In the genomic region with DNA sequence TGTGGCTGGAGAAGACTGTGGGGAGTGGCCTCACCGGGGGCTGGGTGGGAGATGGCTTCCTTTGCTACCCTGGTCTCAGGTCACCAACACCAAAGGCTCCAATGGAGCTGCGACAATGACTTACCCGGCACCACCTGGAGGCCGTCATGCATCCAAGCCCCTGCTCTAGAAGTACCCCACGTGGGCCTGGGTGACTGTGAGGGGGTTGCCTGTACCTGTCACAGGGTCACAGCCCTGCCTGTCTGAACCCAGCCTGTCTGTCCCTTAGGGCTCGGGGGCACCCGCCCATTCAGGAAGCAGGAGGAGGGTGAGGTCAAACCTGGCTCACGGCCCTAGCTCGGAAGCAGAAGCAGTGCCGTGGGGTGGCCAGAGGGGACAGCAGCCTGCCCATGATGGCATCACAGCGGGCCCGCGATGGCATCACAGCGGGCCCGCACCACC, we compare ENCODE assay signal across 8 cellular contexts. TPM values are rescaled to one million over a fixed set of nuclear protein-coding genes. Genes with fewer than 3 reads are reported as not detected.
A peak's percentile ranks its signal among the peaks of the same experiment; 100 is the strongest.
DNase-seq lines count a peak whose midpoint lies in the region; ATAC-seq and TF ChIP-seq lines count a peak whose summit lies in the region.

No MANE protein-coding gene starts in this region.

- H3F3A ChIP-seq in GM23248 (ENCODE audit: insufficient read depth) (peaks cover 6% of the 10 kb centered on the region), SK-N-SH (replicated peaks; ENCODE audit: insufficient read depth) (peaks cover 22% of the 10 kb centered on the region)

- intact Hi-C loops in activated T-helper 1 cell treated with anti-CD3 and anti-CD28 coated beads, Interleukin-12 subunit alpha, Interleukin-12 subunit beta, Interleukin-2, Interleukin-4 antibody, amounts not matched to agents 30 ng/mL and 10 ng/mL and 1 ng/mL, durations not matched to agents 14 hours and 24 hours and 36 hours (cut with micrococcal nuclease), result loop anchor here (1.0 kb wide), 4 partner anchors 49 to 87 kb away; no protein-coding TSS in a partner anchor

- POLR2A ChIA-PET in SK-N-SH (lab: Yijun Ruan, JAX), result interaction anchor here (0.6 kb wide), 1 partner anchor 15 kb away, joined by 3 read pairs; no protein-coding TSS in a partner anchor

- no peak for TF ChIP-seq EP300 in SK-N-SH (IDR thresholded peaks at IDR 0.05; ENCODE audit: borderline replicate concordance in 1 of 2, low read depth in 1 of 2, low read length in 1 of 2)

- H3K4me2 ChIP-seq in GM23248 (ENCODE audit: unreplicated experiment) (peak overlapping the region; percentile 19), hepatocyte (no peak overlapping the region), SK-N-SH (no peak overlapping the region)

- in situ Hi-C loops in GM23248 (cut with MboI), result no loop called here

- H3K27me3 ChIP-seq in GM23248 (replicated peaks; ENCODE audit: insufficient read depth), result no peaks in the 10 kb centered on the region
- no peaks in the 10 kb centered on the region for H3K27me3 ChIP-seq in hepatocyte
- H3K27me3 ChIP-seq in SK-N-SH (ENCODE audit: insufficient read depth), result no peaks in the 10 kb centered on the region

- peak overlapping the region; percentile 67 for H3K9ac ChIP-seq in GM23248
- no peak overlapping the region for H3K9ac ChIP-seq in SK-N-SH

- H4K20me1 ChIP-seq in GM23248 (ENCODE audit: insufficient read depth) (no peaks in the 10 kb centered on the region), hepatocyte (ENCODE audit: insufficient read depth, poor library complexity, severe bottlenecking) (no peaks in the 10 kb centered on the region), SK-N-SH (ENCODE audit: insufficient read depth) (no peaks in the 10 kb centered on the region)

- DNase-seq in GM23248, result peak; percentile 31
- DNase-seq in activated T-helper 1 cell treated with anti-CD3 and anti-CD28 coated beads, Interleukin-12 subunit alpha, Interleukin-12 subunit beta, Interleukin-2, Interleukin-4 antibody, amounts not matched to agents 30 ng/mL and 10 ng/mL and 1 ng/mL, durations not matched to agents 14 hours and 24 hours and 36 hours (ENCODE audit: low spot score), result no peak
- no peak for DNase-seq in hepatocyte (ENCODE audit: low spot score)
- DNase-seq in stimulated activated effector memory CD8-positive, alpha-beta T cell treated with anti-CD3 and anti-CD28 coated beads, Interleukin-12 subunit alpha, Interleukin-12 subunit beta, amount 100 ng/mL, for 72 hours (ENCODE audit: low spot score in 2 of 2), result peak in 1 of 2 donors; percentile 49
- DNase-seq in NCI-H526 treated with DMSO at 0.1 percent for 48 hours (lab: John Stamatoyannopoulos, UW), result no peak
- no peak for DNase-seq in NCI-H446 treated with DMSO at 0.1 percent for 48 hours (lab: John Stamatoyannopoulos, UW)
- no peak for DNase-seq in SK-N-SH

- no peak overlapping the region for H3K4me3 ChIP-seq in GM23248
- no peak overlapping the region for H3K4me3 ChIP-seq in hepatocyte
- H3K4me3 ChIP-seq in SK-N-SH (ENCODE audit: low read depth in 2 of 2, low read length in 1 of 2), result no peak overlapping the region

- H2AFZ ChIP-seq in GM23248 (peak overlapping the region; percentile 63), hepatocyte (no peak overlapping the region), SK-N-SH (ENCODE audit: low read depth) (no peak overlapping the region; the same call in 1 of the 2 replicates)

- peak overlapping the region; percentile 72 for H3K27ac ChIP-seq in GM23248
- peak overlapping the region; percentile 84 for H3K27ac ChIP-seq in hepatocyte
- H3K27ac ChIP-seq in SK-N-SH (ENCODE audit: low read depth in 2 of 2, low read length in 1 of 2), result peak overlapping the region in 1 of 2 experiments; percentile 89; a peak in 2 of 4 replicates

- H3K9me3 Mint-ChIP-seq in activated T-helper 1 cell treated with anti-CD3 and anti-CD28 coated beads, Interleukin-12 subunit alpha, Interleukin-12 subunit beta, Interleukin-2, Interleukin-4 antibody, amounts not matched to agents 30 ng/mL and 10 ng/mL and 1 ng/mL, durations not matched to agents 14 hours and 24 hours and 36 hours, result no peaks in the 10 kb centered on the region
- H3K9me3 Mint-ChIP-seq in stimulated activated effector memory CD8-positive, alpha-beta T cell treated with anti-CD3 and anti-CD28 coated beads, Interleukin-12 subunit alpha, Interleukin-12 subunit beta, amount 100 ng/mL, for 72 hours, result no peaks in the 10 kb centered on the region

- H3K79me2 ChIP-seq in GM23248 (ENCODE audit: insufficient read depth), result no peaks in the 10 kb centered on the region
- H3K79me2 ChIP-seq in hepatocyte, result no peaks in the 10 kb centered on the region
- H3K79me2 ChIP-seq in SK-N-SH (ENCODE audit: insufficient read depth), result no peaks in the 10 kb centered on the region

- peak overlapping the region; percentile 73 for H3K27ac Mint-ChIP-seq in activated T-helper 1 cell treated with anti-CD3 and anti-CD28 coated beads, Interleukin-12 subunit alpha, Interleukin-12 subunit beta, Interleukin-2, Interleukin-4 antibody, amounts not matched to agents 30 ng/mL and 10 ng/mL and 1 ng/mL, durations not matched to agents 14 hours and 24 hours and 36 hours
- peak overlapping the region; percentile 84 for H3K27ac Mint-ChIP-seq in stimulated activated effector memory CD8-positive, alpha-beta T cell treated with anti-CD3 and anti-CD28 coated beads, Interleukin-12 subunit alpha, Interleukin-12 subunit beta, amount 100 ng/mL, for 72 hours

- peaks cover 1% of the 10 kb centered on the region for H3K27me3 Mint-ChIP-seq in activated T-helper 1 cell treated with anti-CD3 and anti-CD28 coated beads, Interleukin-12 subunit alpha, Interleukin-12 subunit beta, Interleukin-2, Interleukin-4 antibody, amounts not matched to agents 30 ng/mL and 10 ng/mL and 1 ng/mL, durations not matched to agents 14 hours and 24 hours and 36 hours (ENCODE audit: insufficient read depth)

- no peak for TF ChIP-seq RAD21 in SK-N-SH (IDR thresholded peaks at IDR 0.05; ENCODE audit: low read length)

- 62 to 67% methylated on average over 15 of the region's 15 CpGs for WGBS in GM23248 (ENCODE audit: low coverage in 1 of 2, low lambda C conversion rate in 2 of 2, missing lambda C conversion rate in 2 of 2), 2 experiments
- 94% methylated on average over 12 of the region's 15 CpGs for WGBS in hepatocyte (ENCODE audit: low lambda C conversion rate, missing lambda C conversion rate)
- 91% methylated on average over 8 of the region's 15 CpGs for WGBS in SK-N-SH (ENCODE audit: low lambda C conversion rate)

- TF ChIP-seq CTCF in hepatocyte (IDR thresholded peaks at IDR 0.05; ENCODE audit: poor library complexity) (no peak), SK-N-SH (IDR thresholded peaks at IDR 0.05) (no peak)

- no peaks in the 10 kb centered on the region for H3K9me2 ChIP-seq in GM23248 (ENCODE audit: insufficient read depth)
- no peaks in the 10 kb centered on the region for H3K9me2 ChIP-seq in hepatocyte (replicated peaks; ENCODE audit: insufficient read depth)
- H3K9me2 ChIP-seq in SK-N-SH, result no peaks in the 10 kb centered on the region

- H3K9me3 ChIP-seq in GM23248 (ENCODE audit: low read depth) (no peaks in the 10 kb centered on the region), hepatocyte (ENCODE audit: low read depth) (no peaks in the 10 kb centered on the region), SK-N-SH (no peaks in the 10 kb centered on the region)

- H3K4me1 ChIP-seq in GM23248 (ENCODE audit: insufficient read depth) (peaks cover 28% of the 10 kb centered on the region), hepatocyte (ENCODE audit: insufficient read depth) (peaks cover 6% of the 10 kb centered on the region), SK-N-SH (ENCODE audit: control insufficient read depth in 1 of 2, insufficient read depth in 2 of 2, low read depth in 1 of 2, low read length in 1 of 2) (peaks cover 0 to 37% of the 10 kb centered on the region in 2 experiments; a peak in 2 of 4 replicates)

- ATAC-seq in stimulated activated effector memory CD8-positive, alpha-beta T cell treated with anti-CD3 and anti-CD28 coated beads, Interleukin-12 subunit alpha, Interleukin-12 subunit beta, amount 100 ng/mL, for 72 hours, result no peak
- no peak for ATAC-seq in HG03097 (IDR thresholded peaks at IDR 0.05; ENCODE audit: low FRiP score, unreplicated experiment)

- peak overlapping the region; percentile 49 for H3K4me3 Mint-ChIP-seq in activated T-helper 1 cell treated with anti-CD3 and anti-CD28 coated beads, Interleukin-12 subunit alpha, Interleukin-12 subunit beta, Interleukin-2, Interleukin-4 antibody, amounts not matched to agents 30 ng/mL and 10 ng/mL and 1 ng/mL, durations not matched to agents 14 hours and 24 hours and 36 hours
- peak overlapping the region; percentile 66 for H3K4me3 Mint-ChIP-seq in stimulated activated effector memory CD8-positive, alpha-beta T cell treated with anti-CD3 and anti-CD28 coated beads, Interleukin-12 subunit alpha, Interleukin-12 subunit beta, amount 100 ng/mL, for 72 hours

- H3K36me3 ChIP-seq in GM23248 (ENCODE audit: low read depth) (no peaks in the 10 kb centered on the region), hepatocyte (replicated peaks; ENCODE audit: insufficient read depth, low read depth) (no peaks in the 10 kb centered on the region), SK-N-SH (replicated peaks in 1 of 2; ENCODE audit: control insufficient read depth in 1 of 2, insufficient read depth in 2 of 2, low read length in 1 of 2) (no peaks in the 10 kb centered on the region)

- H3K36me3 Mint-ChIP-seq in activated T-helper 1 cell treated with anti-CD3 and anti-CD28 coated beads, Interleukin-12 subunit alpha, Interleukin-12 subunit beta, Interleukin-2, Interleukin-4 antibody, amounts not matched to agents 30 ng/mL and 10 ng/mL and 1 ng/mL, durations not matched to agents 14 hours and 24 hours and 36 hours (ENCODE audit: low read depth), result no peaks in the 10 kb centered on the region
- H3K36me3 Mint-ChIP-seq in stimulated activated effector memory CD8-positive, alpha-beta T cell treated with anti-CD3 and anti-CD28 coated beads, Interleukin-12 subunit alpha, Interleukin-12 subunit beta, amount 100 ng/mL, for 72 hours, result no peaks in the 10 kb centered on the region

- peaks cover 47% of the 10 kb centered on the region for H3K4me1 Mint-ChIP-seq in activated T-helper 1 cell treated with anti-CD3 and anti-CD28 coated beads, Interleukin-12 subunit alpha, Interleukin-12 subunit beta, Interleukin-2, Interleukin-4 antibody, amounts not matched to agents 30 ng/mL and 10 ng/mL and 1 ng/mL, durations not matched to agents 14 hours and 24 hours and 36 hours (ENCODE audit: low read depth)
- peaks cover 51% of the 10 kb centered on the region for H3K4me1 Mint-ChIP-seq in stimulated activated effector memory CD8-positive, alpha-beta T cell treated with anti-CD3 and anti-CD28 coated beads, Interleukin-12 subunit alpha, Interleukin-12 subunit beta, amount 100 ng/mL, for 72 hours

- CTCF ChIA-PET in SK-N-SH (lab: Yijun Ruan, JAX), result interaction anchor here (0.6 to 13.7 kb wide), 5 partner anchors 80 to 311 kb away, joined by 3 to 148 read pairs (median 3); no protein-coding TSS in a partner anchor

RNA-seq across cellular contexts. Expression of gene ABCB9, which starts 18.9 kb away (rescaled TPM):
- total RNA-seq in GM23248 (2014; rRNA removed; shearing (Covaris generic)), result 4.0 and 4.4 TPM in 2 replicates
- polyA plus RNA-seq in GM23248 (2016; fragmentation: Nextera tagmentation; extraction: Ambion mirVana) (2.2 and 4.4 TPM in 2 replicates), hepatocyte (5.5 and 7.3 TPM in 2 replicates), SK-N-SH (2012; rRNA removed) (6.2 and 7.6 TPM in 2 replicates)
- total RNA-seq in activated T-helper 1 cell treated with anti-CD3 and anti-CD28 coated beads, Interleukin-12 subunit alpha, Interleukin-12 subunit beta, Interleukin-2, Interleukin-4 antibody, amounts not matched to agents 30 ng/mL and 10 ng/mL and 1 ng/mL, durations not matched to agents 14 hours and 24 hours and 36 hours, result 3.8 and 4.4 TPM in 2 replicates
- total RNA-seq in hepatocyte, result 3.9 and 4.4 TPM in 2 replicates
- polyA plus RNA-seq in SK-N-SH (2012; cell fraction: cytosol; rRNA removed), result 1.9 and 3.6 TPM in 2 replicates
- polyA plus RNA-seq in SK-N-SH (2012; cell fraction: nucleus; rRNA removed), result 14.0 and 14.7 TPM in 2 replicates

RNA-seq across cellular contexts. Expression of gene OGFOD2, which starts 27.7 kb away (rescaled TPM):
- 11.9 and 28.3 TPM in 2 replicates for total RNA-seq in GM23248 (2014; rRNA removed; shearing (Covaris generic))
- polyA plus RNA-seq in GM23248 (2016; fragmentation: Nextera tagmentation; extraction: Ambion mirVana), result 12.8 and 15.4 TPM in 2 replicates
- total RNA-seq in activated T-helper 1 cell treated with anti-CD3 and anti-CD28 coated beads, Interleukin-12 subunit alpha, Interleukin-12 subunit beta, Interleukin-2, Interleukin-4 antibody, amounts not matched to agents 30 ng/mL and 10 ng/mL and 1 ng/mL, durations not matched to agents 14 hours and 24 hours and 36 hours, result 18.0 and 22.1 TPM in 2 replicates
- total RNA-seq in hepatocyte, result 11.4 and 13.4 TPM in 2 replicates
- polyA plus RNA-seq in hepatocyte, result 23.9 and 26.5 TPM in 2 replicates
- polyA plus RNA-seq in SK-N-SH (2012; rRNA removed), result 22.0 and 25.6 TPM in 2 replicates
- 7.8 and 13.0 TPM in 2 replicates for polyA plus RNA-seq in SK-N-SH (2012; cell fraction: cytosol; rRNA removed)
- polyA plus RNA-seq in SK-N-SH (2012; cell fraction: nucleus; rRNA removed), result 110 and 155 TPM in 2 replicates

RNA-seq across cellular contexts. Expression of gene ARL6IP4, which starts 33.1 kb away (rescaled TPM):
- total RNA-seq in GM23248 (2014; rRNA removed; shearing (Covaris generic)), result 118 and 150 TPM in 2 replicates
- polyA plus RNA-seq in GM23248 (2016; fragmentation: Nextera tagmentation; extraction: Ambion mirVana), result 251 and 259 TPM in 2 replicates
- 154 and 155 TPM in 2 replicates for total RNA-seq in activated T-helper 1 cell treated with anti-CD3 and anti-CD28 coated beads, Interleukin-12 subunit alpha, Interleukin-12 subunit beta, Interleukin-2, Interleukin-4 antibody, amounts not matched to agents 30 ng/mL and 10 ng/mL and 1 ng/mL, durations not matched to agents 14 hours and 24 hours and 36 hours
- 131 and 138 TPM in 2 replicates for total RNA-seq in hepatocyte
- 248 and 284 TPM in 2 replicates for polyA plus RNA-seq in hepatocyte
- 321 and 370 TPM in 2 replicates for polyA plus RNA-seq in SK-N-SH (2012; rRNA removed)
- polyA plus RNA-seq in SK-N-SH (2012; cell fraction: cytosol; rRNA removed), result 311 and 326 TPM in 2 replicates
- 430 and 534 TPM in 2 replicates for polyA plus RNA-seq in SK-N-SH (2012; cell fraction: nucleus; rRNA removed)

RNA-seq across cellular contexts. Expression of gene VPS37B, which starts 51.4 kb away (rescaled TPM):
- total RNA-seq in GM23248 (2014; rRNA removed; shearing (Covaris generic)), result 26.1 and 31.3 TPM in 2 replicates
- polyA plus RNA-seq in GM23248 (2016; fragmentation: Nextera tagmentation; extraction: Ambion mirVana) (19.1 and 19.9 TPM in 2 replicates), hepatocyte (29.0 and 35.3 TPM in 2 replicates), SK-N-SH (2012; rRNA removed) (20.9 and 41.1 TPM in 2 replicates)
- 12.7 and 14.3 TPM in 2 replicates for total RNA-seq in activated T-helper 1 cell treated with anti-CD3 and anti-CD28 coated beads, Interleukin-12 subunit alpha, Interleukin-12 subunit beta, Interleukin-2, Interleukin-4 antibody, amounts not matched to agents 30 ng/mL and 10 ng/mL and 1 ng/mL, durations not matched to agents 14 hours and 24 hours and 36 hours
- 23.5 and 24.7 TPM in 2 replicates for total RNA-seq in hepatocyte
- 28.4 and 30.0 TPM in 2 replicates for polyA plus RNA-seq in SK-N-SH (2012; cell fraction: cytosol; rRNA removed)
- 28.8 and 35.8 TPM in 2 replicates for polyA plus RNA-seq in SK-N-SH (2012; cell fraction: nucleus; rRNA removed)
